1 cellular context compared by ENCODE assay signal in the genomic region with DNA sequence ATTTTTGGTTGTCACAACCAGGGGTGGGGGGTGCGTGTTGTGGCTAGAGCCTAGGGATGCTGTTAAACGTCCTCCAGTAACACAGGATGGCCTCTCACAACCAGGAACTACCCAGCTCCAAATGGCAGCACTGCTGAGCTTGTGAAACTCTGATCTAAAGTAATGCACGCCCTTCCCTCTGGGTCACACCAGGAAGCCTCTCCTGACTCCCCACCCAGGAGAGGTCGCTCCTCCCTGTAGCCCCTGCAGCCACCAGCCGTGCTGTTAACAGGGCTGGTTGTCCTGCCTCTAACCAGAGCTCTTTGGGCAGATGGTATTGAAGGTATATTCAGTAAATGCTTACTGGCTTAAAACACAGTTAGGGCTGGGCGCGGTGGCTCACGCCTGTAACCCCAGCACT.
TF ChIP-seq lines count a peak whose summit lies in the region.

No MANE protein-coding gene starts in this region.

TF ChIP-seq in WTC11, 78 proteins besides CTCF, POLR2A, EP300 and RAD21 (continued from another document):
- TF ChIP-seq, protein P1, sequence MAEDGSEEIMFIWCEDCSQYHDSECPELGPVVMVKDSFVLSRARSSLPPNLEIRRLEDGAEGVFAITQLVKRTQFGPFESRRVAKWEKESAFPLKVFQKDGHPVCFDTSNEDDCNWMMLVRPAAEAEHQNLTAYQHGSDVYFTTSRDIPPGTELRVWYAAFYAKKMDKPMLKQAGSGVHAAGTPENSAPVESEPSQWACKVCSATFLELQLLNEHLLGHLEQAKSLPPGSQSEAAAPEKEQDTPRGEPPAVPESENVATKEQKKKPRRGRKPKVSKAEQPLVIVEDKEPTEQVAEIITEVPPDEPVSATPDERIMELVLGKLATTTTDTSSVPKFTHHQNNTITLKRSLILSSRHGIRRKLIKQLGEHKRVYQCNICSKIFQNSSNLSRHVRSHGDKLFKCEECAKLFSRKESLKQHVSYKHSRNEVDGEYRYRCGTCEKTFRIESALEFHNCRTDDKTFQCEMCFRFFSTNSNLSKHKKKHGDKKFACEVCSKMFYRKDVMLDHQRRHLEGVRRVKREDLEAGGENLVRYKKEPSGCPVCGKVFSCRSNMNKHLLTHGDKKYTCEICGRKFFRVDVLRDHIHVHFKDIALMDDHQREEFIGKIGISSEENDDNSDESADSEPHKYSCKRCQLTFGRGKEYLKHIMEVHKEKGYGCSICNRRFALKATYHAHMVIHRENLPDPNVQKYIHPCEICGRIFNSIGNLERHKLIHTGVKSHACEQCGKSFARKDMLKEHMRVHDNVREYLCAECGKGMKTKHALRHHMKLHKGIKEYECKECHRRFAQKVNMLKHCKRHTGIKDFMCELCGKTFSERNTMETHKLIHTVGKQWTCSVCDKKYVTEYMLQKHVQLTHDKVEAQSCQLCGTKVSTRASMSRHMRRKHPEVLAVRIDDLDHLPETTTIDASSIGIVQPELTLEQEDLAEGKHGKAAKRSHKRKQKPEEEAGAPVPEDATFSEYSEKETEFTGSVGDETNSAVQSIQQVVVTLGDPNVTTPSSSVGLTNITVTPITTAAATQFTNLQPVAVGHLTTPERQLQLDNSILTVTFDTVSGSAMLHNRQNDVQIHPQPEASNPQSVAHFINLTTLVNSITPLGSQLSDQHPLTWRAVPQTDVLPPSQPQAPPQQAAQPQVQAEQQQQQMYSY (CRISPR knock-in tag; IDR thresholded peaks at IDR 0.05) = no peak
- no peak for TF ChIP-seq JUN (CRISPR knock-in tag; IDR thresholded peaks at IDR 0.05)
- TF ChIP-seq GRHL2 (CRISPR knock-in tag; IDR thresholded peaks at IDR 0.05; ENCODE audit: insufficient replicate concordance, severe bottlenecking) = no peak
- no peak for TF ChIP-seq ZNF317 (CRISPR knock-in tag; IDR thresholded peaks at IDR 0.05; ENCODE audit: borderline replicate concordance, low read depth)
